In genomic region chr3:185486371-185486770, GRCh38 we compare ENCODE assay signal across 5 cellular contexts.
"Had no signal": no experiment of that assay in that cellular context is flagged by ENCODE, and none has a peak within 500 bp of the region (broad histone marks: within the 10 kb centered on the region; RNA-seq: fewer than 3 reads in every experiment).

No MANE protein-coding gene starts in this region.

- H3K27ac ChIP-seq: HL-60 had no signal

- ATAC-seq: HepG2, K562 had no signal

- H3K4me3 ChIP-seq: K562 had no signal

- DNase-seq: IMR-90, KBM-7 had no signal
